ENCODE assay signal across 18 cellular contexts in genomic region chr3:129105862-129106261, GRCh38. TPM values are rescaled to one million over a fixed set of nuclear protein-coding genes. Genes with fewer than 3 reads are reported as not detected.
DNase-seq lines count a peak whose midpoint lies in the region; ATAC-seq and TF ChIP-seq lines count a peak whose summit lies in the region.
"Had no signal": no experiment of that assay in that cellular context is flagged by ENCODE, and none has a peak within 500 bp of the region (broad histone marks: within the 10 kb centered on the region; RNA-seq: fewer than 3 reads in every experiment).

No MANE protein-coding gene starts in this region.

- no peaks in the 10 kb centered on the region for H3K27me3 ChIP-seq in subcutaneous abdominal adipose tissue (ENCODE audit: control insufficient read depth in 5 of 5, insufficient read depth in 4 of 5, low read length in 5 of 5)
- no peaks in the 10 kb centered on the region for H3K27me3 ChIP-seq in foreskin keratinocyte

- H3K4me3 ChIP-seq in subcutaneous abdominal adipose tissue (ENCODE audit: low read depth in 1 of 5, low read length in 5 of 5) = no peak overlapping the region
- H3K4me3 ChIP-seq: HAP-1, K562 had no signal

- H3K27ac Mint-ChIP-seq in activated CD4-positive, alpha-beta T cell treated with anti-CD3 and anti-CD28 coated beads, Interleukin-2, amount 10 ng/mL, durations not matched to agents 24 days and 14 days = peak overlapping the region; percentile 26
- H3K27ac Mint-ChIP-seq in T-helper 17 cell = peak overlapping the region; percentile 27
- peak overlapping the region in 1 of 2 donors; percentile 99 for H3K27ac Mint-ChIP-seq in activated naive CD4-positive, alpha-beta T cell treated with anti-CD3 and anti-CD28 coated beads, Interleukin-2, amount 50 U/mL, for 72 hours

- no peaks in the 10 kb centered on the region for H3K9me3 Mint-ChIP-seq in activated CD4-positive, alpha-beta T cell treated with anti-CD3 and anti-CD28 coated beads, Interleukin-2, amount 10 ng/mL, durations not matched to agents 24 days and 14 days
- H3K9me3 Mint-ChIP-seq in activated naive CD4-positive, alpha-beta T cell treated with anti-CD3 and anti-CD28 coated beads, Interleukin-2, amount 50 U/mL, for 72 hours = no peaks in the 10 kb centered on the region
- H3K9me3 Mint-ChIP-seq: CD4-positive, CD25-positive, alpha-beta regulatory T cell had no signal

- H3K4me1 Mint-ChIP-seq in activated CD4-positive, alpha-beta T cell treated with anti-CD3 and anti-CD28 coated beads, Interleukin-2, amount 10 ng/mL, durations not matched to agents 24 days and 14 days = peaks cover 47% of the 10 kb centered on the region
- H3K4me1 Mint-ChIP-seq in T-helper 17 cell = peaks cover 44% of the 10 kb centered on the region

- H3K4me1 ChIP-seq in subcutaneous abdominal adipose tissue (ENCODE audit: control insufficient read depth in 5 of 5, insufficient read depth in 5 of 5, low read length in 5 of 5) (peaks cover 3 to 19% (median 15%) of the 10 kb centered on the region in 5 donors), foreskin keratinocyte (no peaks in the 10 kb centered on the region)
- H3K4me1 ChIP-seq: HAP-1 had no signal

- H3K9me3 ChIP-seq in T-helper 17 cell (ENCODE audit: control insufficient read depth, low read length, poor library complexity, severe bottlenecking) = no peaks in the 10 kb centered on the region
- H3K9me3 ChIP-seq in subcutaneous abdominal adipose tissue (ENCODE audit: control insufficient read depth in 5 of 5, low read length in 5 of 5) = no peaks in the 10 kb centered on the region
- H3K9me3 ChIP-seq: HAP-1 had no signal

- H3K27ac ChIP-seq in subcutaneous abdominal adipose tissue (ENCODE audit: low read depth, low read length) = peak overlapping the region; percentile 35
- no peak overlapping the region for H3K27ac ChIP-seq in foreskin keratinocyte

- intact Hi-C loops in activated CD4-positive, alpha-beta T cell treated with anti-CD3 and anti-CD28 coated beads, Interleukin-2, amount 10 ng/mL, durations not matched to agents 24 days and 14 days (cut with micrococcal nuclease) = no loop called here

- peaks cover 45% of the 10 kb centered on the region for H3K36me3 Mint-ChIP-seq in activated CD4-positive, alpha-beta T cell treated with anti-CD3 and anti-CD28 coated beads, Interleukin-2, amount 10 ng/mL, durations not matched to agents 24 days and 14 days (ENCODE audit: low read depth)
- no peaks in the 10 kb centered on the region for H3K36me3 Mint-ChIP-seq in T-helper 17 cell (ENCODE audit: low read depth)
- peaks cover 12 to 35% of the 10 kb centered on the region in 2 donors for H3K36me3 Mint-ChIP-seq in activated naive CD4-positive, alpha-beta T cell treated with anti-CD3 and anti-CD28 coated beads, Interleukin-2, amount 50 U/mL, for 72 hours

- DNase-seq in activated CD4-positive, alpha-beta T cell treated with anti-CD3 and anti-CD28 coated beads, Interleukin-2, amount 10 ng/mL, durations not matched to agents 24 days and 14 days = no peak
- DNase-seq in activated CD4-positive, alpha-beta T cell treated with anti-CD3 and anti-CD28 coated beads for 4 hours = no peak
- DNase-seq in T-helper 17 cell (no peak), COLO829 (ENCODE audit: low spot score) (no peak), foreskin keratinocyte (no peak)
- DNase-seq in activated naive CD4-positive, alpha-beta T cell treated with anti-CD3 and anti-CD28 coated beads, Interleukin-2, amount 50 U/mL, for 72 hours (ENCODE audit: low spot score in 2 of 2) = no peak
- DNase-seq: 8988T; Calu3; CD4-positive, CD25-positive, alpha-beta regulatory T cell; EL; NCI-H1105; NCI-H510A had no signal

- H3K4me3 Mint-ChIP-seq in activated CD4-positive, alpha-beta T cell treated with anti-CD3 and anti-CD28 coated beads, Interleukin-2, amount 10 ng/mL, durations not matched to agents 24 days and 14 days = no peak overlapping the region
- no peak overlapping the region for H3K4me3 Mint-ChIP-seq in T-helper 17 cell

- H3K36me3 ChIP-seq in subcutaneous abdominal adipose tissue (ENCODE audit: control insufficient read depth in 5 of 5, insufficient read depth in 5 of 5, low read length in 5 of 5) = peaks cover 4 to 42% (median 21%) of the 10 kb centered on the region in 5 donors
- H3K36me3 ChIP-seq: HAP-1 had no signal

- TF ChIP-seq CTCF in foreskin keratinocyte (conservative IDR thresholded peaks at IDR 0.05) = no peak

- no peak for ATAC-seq in T-helper 17 cell
- ATAC-seq in esophagus mucosa = peak; percentile 14
- ATAC-seq in foreskin keratinocyte = no peak
- ATAC-seq in activated naive CD4-positive, alpha-beta T cell treated with anti-CD3 and anti-CD28 coated beads, Interleukin-2, amount 50 U/mL, for 72 hours = no peak

- peak overlapping the region in 2 of 5 donors; percentile 5 to 63 for H3K9ac ChIP-seq in subcutaneous abdominal adipose tissue (ENCODE audit: low read length in 5 of 5)

- H3K27me3 Mint-ChIP-seq in activated CD4-positive, alpha-beta T cell treated with anti-CD3 and anti-CD28 coated beads, Interleukin-2, amount 10 ng/mL, durations not matched to agents 24 days and 14 days = no peaks in the 10 kb centered on the region
- no peaks in the 10 kb centered on the region for H3K27me3 Mint-ChIP-seq in T-helper 17 cell
- H3K27me3 Mint-ChIP-seq: CD4-positive, CD25-positive, alpha-beta regulatory T cell had no signal

RNA-seq across cellular contexts. Expression of gene RAB43, which starts 15.7 kb away (rescaled TPM):
- total RNA-seq in activated CD4-positive, alpha-beta T cell treated with anti-CD3 and anti-CD28 coated beads, Interleukin-2, amount 10 ng/mL, durations not matched to agents 24 days and 14 days = 42.5 and 44.3 TPM in 2 replicates
- 10 to 100 TPM; 33.7 to 37.8 TPM for total RNA-seq in T-helper 17 cell
- total RNA-seq in esophagus mucosa = 7.8 TPM
- total RNA-seq in foreskin keratinocyte = 13.5 and 19.3 TPM in 2 replicates
- polyA plus RNA-seq in foreskin keratinocyte = 5.9 and 7.8 TPM in 2 replicates
- 10 to 100 TPM; 57.4 to 64.1 TPM for total RNA-seq in activated naive CD4-positive, alpha-beta T cell treated with anti-CD3 and anti-CD28 coated beads, Interleukin-2, amount 50 U/mL, for 72 hours

RNA-seq across cellular contexts. Expression of gene GP9, which starts 45.3 kb away (rescaled TPM):
- total RNA-seq in activated CD4-positive, alpha-beta T cell treated with anti-CD3 and anti-CD28 coated beads, Interleukin-2, amount 10 ng/mL, durations not matched to agents 24 days and 14 days = not detected in 2 replicates
- 10 to 100 TPM in 1 of 2 donors, 1 to 10 TPM in 1; 3.8 to 68.5 TPM for total RNA-seq in T-helper 17 cell
- total RNA-seq in esophagus mucosa = not detected
- not detected in 2 replicates for total RNA-seq in foreskin keratinocyte
- polyA plus RNA-seq in foreskin keratinocyte = not detected in 2 replicates
- total RNA-seq in activated naive CD4-positive, alpha-beta T cell treated with anti-CD3 and anti-CD28 coated beads, Interleukin-2, amount 50 U/mL, for 72 hours = not detected
- total RNA-seq: Calu3, K562, RPMI7951 had no signal
- polyA plus RNA-seq: AG04450; CD4-positive, CD25-positive, alpha-beta regulatory T cell; K562 had no signal

RNA-seq across cellular contexts. Expression of gene ISY1, which starts 55.0 kb away (rescaled TPM):
- 73.8 and 83.7 TPM in 2 replicates for total RNA-seq in activated CD4-positive, alpha-beta T cell treated with anti-CD3 and anti-CD28 coated beads, Interleukin-2, amount 10 ng/mL, durations not matched to agents 24 days and 14 days
- total RNA-seq in T-helper 17 cell (10 to 100 TPM; 39.0 TPM), esophagus mucosa (24.9 TPM), foreskin keratinocyte (28.3 and 31.4 TPM in 2 replicates)
- 29.6 and 34.7 TPM in 2 replicates for polyA plus RNA-seq in foreskin keratinocyte
- total RNA-seq in activated naive CD4-positive, alpha-beta T cell treated with anti-CD3 and anti-CD28 coated beads, Interleukin-2, amount 50 U/mL, for 72 hours = 10 to 100 TPM; 69.9 to 84.0 TPM
